In genomic region chr9:7436754-7437153, GRCh38 we compare ENCODE assay signal across 29 cellular contexts.
"Had no signal": no experiment of that assay in that cellular context is flagged by ENCODE, and none has a peak within 500 bp of the region (broad histone marks: within the 10 kb centered on the region; RNA-seq: fewer than 3 reads in every experiment).

No MANE protein-coding gene starts in this region.

- FAIRE-seq: urothelium cell line had no signal

- H3K4me1 Mint-ChIP-seq: stimulated activated effector memory CD8-positive, alpha-beta T cell treated with anti-CD3 and anti-CD28 coated beads, Interleukin-12 subunit alpha, Interleukin-12 subunit beta, amount 100 ng/mL, for 72 hours; stimulated activated memory B cell treated with anti-CD40 and anti-IgM and Interleukin-4, amounts not matched to agents 10 μg/mL and 1 μg/mL and 100 μg/mL, for 72 hours; stimulated activated naive B cell treated with anti-CD40 and anti-IgM and Interleukin-4, amounts not matched to agents 10 μg/mL and 1 μg/mL and 100 μg/mL, for 72 hours; stimulated activated naive CD8-positive, alpha-beta T cell treated with anti-CD3 and anti-CD28 coated beads, Interleukin-15, amount 100 ng/mL, for 72 hours had no signal

- H3K36me3 Mint-ChIP-seq: stimulated activated effector memory CD8-positive, alpha-beta T cell treated with anti-CD3 and anti-CD28 coated beads, Interleukin-12 subunit alpha, Interleukin-12 subunit beta, amount 100 ng/mL, for 72 hours; stimulated activated memory B cell treated with anti-CD40 and anti-IgM and Interleukin-4, amounts not matched to agents 10 μg/mL and 1 μg/mL and 100 μg/mL, for 72 hours; stimulated activated naive B cell treated with anti-CD40 and anti-IgM and Interleukin-4, amounts not matched to agents 10 μg/mL and 1 μg/mL and 100 μg/mL, for 72 hours; type B pancreatic cell had no signal

- H3K27me3 Mint-ChIP-seq: stimulated activated memory B cell treated with anti-CD40 and anti-IgM and Interleukin-4, amounts not matched to agents 10 μg/mL and 1 μg/mL and 100 μg/mL, for 72 hours; stimulated activated naive B cell treated with anti-CD40 and anti-IgM and Interleukin-4, amounts not matched to agents 10 μg/mL and 1 μg/mL and 100 μg/mL, for 72 hours; type B pancreatic cell had no signal

- H3K4me3 ChIP-seq: stomach, suprapubic skin, testis, thoracic aorta, thyroid gland, tibial artery, tibial nerve, transverse colon, upper lobe of left lung, upper lobe of right lung, uterus, vagina had no signal

- H3K36me3 ChIP-seq: stomach, suprapubic skin, thoracic aorta, thyroid gland, tibial artery, tibial nerve, transverse colon, upper lobe of left lung, upper lobe of right lung, uterus, vagina had no signal

- H3K9me3 ChIP-seq: testis, thyroid gland, vagina had no signal

- ATAC-seq: stimulated activated effector memory CD8-positive, alpha-beta T cell treated with anti-CD3 and anti-CD28 coated beads, Interleukin-12 subunit alpha, Interleukin-12 subunit beta, amount 100 ng/mL, for 72 hours; stimulated activated memory B cell treated with anti-CD40 and anti-IgM and Interleukin-4, amounts not matched to agents 10 μg/mL and 1 μg/mL and 100 μg/mL, for 72 hours; stimulated activated naive B cell treated with anti-CD40 and anti-IgM and Interleukin-4, amounts not matched to agents 10 μg/mL and 1 μg/mL and 100 μg/mL, for 72 hours; stimulated activated naive CD8-positive, alpha-beta T cell treated with anti-CD3 and anti-CD28 coated beads, Interleukin-15, amount 100 ng/mL, for 72 hours; stimulated activated naive CD8-positive, alpha-beta T cell treated with anti-CD3 and anti-CD28 coated beads, Interleukin-15, Interleukin-2, amounts not matched to agents 100 U/mL and 50 U/mL, for 24 hours; upper lobe of right lung had no signal

- DNase-seq: stimulated activated CD4-positive, alpha-beta T cell treated with anti-CD3 and anti-CD28 coated beads, Interleukin-2, amount 100 ng/mL, for 48 hours; stimulated activated CD4-positive, alpha-beta T cell treated with anti-CD3 and anti-CD28 coated beads, Interleukin-4, amount 100 ng/mL, for 1 hour; stimulated activated CD4-positive, alpha-beta T cell treated with anti-CD3 and anti-CD28 coated beads, Interleukin-4, amount 100 ng/mL, for 24 hours; stimulated activated CD4-positive, alpha-beta T cell treated with anti-CD3 and anti-CD28 coated beads, Interleukin-4, amount 100 ng/mL, for 4 hours; stimulated activated CD8-positive, alpha-beta memory T cell treated with anti-CD3 and anti-CD28 coated beads, Interleukin-4, amount 100 ng/mL, for 48 hours; stimulated activated naive B cell treated with anti-CD40 and anti-IgM and Interleukin-4, amounts not matched to agents 10 μg/mL and 1 μg/mL and 100 μg/mL, for 72 hours; stimulated activated naive CD4-positive, alpha-beta T cell; stimulated activated naive CD4-positive, alpha-beta T cell treated with Interleukin-2 at 50 U/mL for 16 hours; stimulated activated naive CD8-positive, alpha-beta T cell treated with anti-CD3 and anti-CD28 coated beads, Interleukin-15, amount 100 ng/mL, for 72 hours; stimulated activated naive CD8-positive, alpha-beta T cell treated with anti-CD3 and anti-CD28 coated beads, Interleukin-15, Interleukin-2, amounts not matched to agents 100 U/mL and 50 U/mL, for 24 hours; stomach; substantia nigra; testis; thyroid gland; tibial artery; transverse colon; trophoblast cell; upper lobe of left lung; upper lobe of right lung; uterus had no signal

- H3K9me3 Mint-ChIP-seq: type B pancreatic cell had no signal

- H3K27ac Mint-ChIP-seq: stimulated activated effector memory CD8-positive, alpha-beta T cell treated with anti-CD3 and anti-CD28 coated beads, Interleukin-12 subunit alpha, Interleukin-12 subunit beta, amount 100 ng/mL, for 72 hours; stimulated activated memory B cell treated with anti-CD40 and anti-IgM and Interleukin-4, amounts not matched to agents 10 μg/mL and 1 μg/mL and 100 μg/mL, for 72 hours; stimulated activated naive B cell treated with anti-CD40 and anti-IgM and Interleukin-4, amounts not matched to agents 10 μg/mL and 1 μg/mL and 100 μg/mL, for 72 hours; stimulated activated naive CD8-positive, alpha-beta T cell treated with anti-CD3 and anti-CD28 coated beads, Interleukin-15, amount 100 ng/mL, for 72 hours; stimulated activated naive CD8-positive, alpha-beta T cell treated with anti-CD3 and anti-CD28 coated beads, Interleukin-15, Interleukin-2, amounts not matched to agents 100 ng/mL and 50 ng/mL, for 24 hours; type B pancreatic cell had no signal

- H3K4me1 ChIP-seq: stomach, testis, tibial artery, tibial nerve, transverse colon, upper lobe of left lung, upper lobe of right lung, uterus, vagina had no signal

- H3K27ac ChIP-seq: stomach, suprapubic skin, testis, thoracic aorta, thyroid gland, tibial artery, tibial nerve, transverse colon, upper lobe of left lung, upper lobe of right lung, uterus, vagina had no signal

- H3K4me3 Mint-ChIP-seq: stimulated activated effector memory CD8-positive, alpha-beta T cell treated with anti-CD3 and anti-CD28 coated beads, Interleukin-12 subunit alpha, Interleukin-12 subunit beta, amount 100 ng/mL, for 72 hours; stimulated activated memory B cell treated with anti-CD40 and anti-IgM and Interleukin-4, amounts not matched to agents 10 μg/mL and 1 μg/mL and 100 μg/mL, for 72 hours; stimulated activated naive B cell treated with anti-CD40 and anti-IgM and Interleukin-4, amounts not matched to agents 10 μg/mL and 1 μg/mL and 100 μg/mL, for 72 hours; stimulated activated naive CD8-positive, alpha-beta T cell treated with anti-CD3 and anti-CD28 coated beads, Interleukin-15, amount 100 ng/mL, for 72 hours; stimulated activated naive CD8-positive, alpha-beta T cell treated with anti-CD3 and anti-CD28 coated beads, Interleukin-15, Interleukin-2, amounts not matched to agents 100 ng/mL and 50 ng/mL, for 24 hours; type B pancreatic cell had no signal

- H3K27me3 ChIP-seq: stomach, suprapubic skin, testis, thyroid gland, tibial artery, tibial nerve, transverse colon, upper lobe of left lung, upper lobe of right lung, uterus, vagina had no signal
